ENCODE assay signal across 22 cellular contexts in genomic region chr2:207269021-207269420, GRCh38.
A peak's percentile ranks its signal among the peaks of the same experiment; 100 is the strongest.
DNase-seq lines count a peak whose midpoint lies in the region; ATAC-seq, FAIRE-seq and TF ChIP-seq lines count a peak whose summit lies in the region.
"Had no signal": no experiment of that assay in that cellular context is flagged by ENCODE, and none has a peak within 500 bp of the region (broad histone marks: within the 10 kb centered on the region; RNA-seq: fewer than 3 reads in every experiment).

No MANE protein-coding gene starts in this region.

- no peaks in the 10 kb centered on the region for H3K9me3 ChIP-seq in A549
- no peaks in the 10 kb centered on the region for H3K9me3 ChIP-seq in PC-3 (ENCODE audit: low read length)
- H3K9me3 ChIP-seq in prostate gland: no peaks in the 10 kb centered on the region
- H3K9me3 ChIP-seq in trophoblast cell (ENCODE audit: insufficient read depth, low read depth, low read length): no peaks in the 10 kb centered on the region

- CTCF ChIA-PET in A549 (lab: Yijun Ruan, JAX) (interaction anchor here (0.6 to 0.8 kb wide), 2 partner anchors 196 to 354 kb away, joined by 3 read pairs; no protein-coding TSS in a partner anchor), PC-3 (lab: Charles Lee) (no interaction called here)

- no peak overlapping the region for H2BK5ac ChIP-seq in trophoblast cell (ENCODE audit: low read depth, low read length, poor library complexity)

- no peak overlapping the region for H3K4ac ChIP-seq in trophoblast cell (ENCODE audit: low read depth, low read length)

- H3K9me3 Mint-ChIP-seq in nephron progenitor cell: peaks cover 3% of the 10 kb centered on the region
- H3K9me3 Mint-ChIP-seq: CD14-positive monocyte; CD4-positive, alpha-beta memory T cell; HFFc6 had no signal

- no peak overlapping the region for H3K18ac ChIP-seq in trophoblast cell (ENCODE audit: low read length)

- H3K27ac ChIP-seq in A549: 0 out of 6 replicates have a peak overlapping the region, but pooled peaks of 1 of the 2 experiments have one; percentile 15
- H3K27ac ChIP-seq in PC-3 (ENCODE audit: low read length): no peak overlapping the region
- H3K27ac ChIP-seq in prostate gland: peak overlapping the region; percentile 1 to 65
- no peak overlapping the region for H3K27ac ChIP-seq in trophoblast cell (ENCODE audit: low read depth, low read length)
- H3K27ac ChIP-seq: HL-60 had no signal

- no peaks in the 10 kb centered on the region for H3K36me3 ChIP-seq in PC-3 (ENCODE audit: low read depth, low read length)
- no peaks in the 10 kb centered on the region for H3K36me3 ChIP-seq in prostate gland
- H3K36me3 ChIP-seq in trophoblast cell (ENCODE audit: control insufficient read depth in 1 of 2, insufficient read depth in 2 of 2, low read length in 2 of 2): no peaks in the 10 kb centered on the region

- TF ChIP-seq EP300 in A549 (IDR thresholded peaks at IDR 0.05): no peak

- no peaks in the 10 kb centered on the region for H4K20me1 ChIP-seq in PC-3 (ENCODE audit: low read length)

- no peak overlapping the region for H3K14ac ChIP-seq in trophoblast cell (ENCODE audit: low read length)

- no peak overlapping the region for H2BK120ac ChIP-seq in trophoblast cell (ENCODE audit: insufficient read depth, low read length, poor library complexity)

- peak overlapping the region; percentile 24 for H3K4me2 ChIP-seq in A549
- no peak overlapping the region for H3K4me2 ChIP-seq in PC-3 (ENCODE audit: low read length)
- H3K4me2 ChIP-seq in trophoblast cell (ENCODE audit: low read length): no peak overlapping the region

- TF ChIP-seq CTCF in A549 (IDR thresholded peaks at IDR 0.05) (no peak), PC-3 (conservative IDR thresholded peaks at IDR 0.05; ENCODE audit: low read depth, low read length) (no peak), prostate gland (IDR thresholded peaks at IDR 0.05) (no peak), nephron progenitor cell (IDR thresholded peaks at IDR 0.05) (no peak)

- peak; percentile 7 to 24 for DNase-seq in NCI-H526 (lab: John Stamatoyannopoulos, UW)
- DNase-seq in NCI-H526 treated with DMSO at 0.1 percent for 48 hours (lab: John Stamatoyannopoulos, UW): no peak
- DNase-seq in A549 (ENCODE audit: low read depth in 1 of 2, low spot score in 1 of 2): no peak
- peak; percentile 22 for DNase-seq in PC-3
- peak; percentile 28 for DNase-seq in prostate gland (ENCODE audit: low spot score)
- no peak for DNase-seq in nephron progenitor cell
- DNase-seq in trophoblast cell: no peak
- DNase-seq: AML-193; CD4-positive, alpha-beta memory T cell; DMS153; DND-41; EL; GOT3; H7; HFFc6; IMR-90 had no signal

- no peak overlapping the region for H4K91ac ChIP-seq in trophoblast cell (ENCODE audit: low read depth, low read length)

- H3K23ac ChIP-seq in trophoblast cell (ENCODE audit: low read length): no peak overlapping the region

- intact Hi-C loops in PC-3 (cut with micrococcal nuclease) (no loop called here), prostate gland (cut with DNase I) (no loop called here)

- POLR2A ChIA-PET in A549 (lab: Yijun Ruan, JAX) (no interaction called here), PC-3 (lab: Charles Lee; ENCODE audit: unreplicated experiment) (no interaction called here)

- H2BK12ac ChIP-seq in trophoblast cell (ENCODE audit: low read length): no peak overlapping the region

- no peaks in the 10 kb centered on the region for H3K36me3 Mint-ChIP-seq in nephron progenitor cell (ENCODE audit: low read depth)
- H3K36me3 Mint-ChIP-seq: CD14-positive monocyte; CD4-positive, alpha-beta memory T cell had no signal

- no peak overlapping the region for H2AFZ ChIP-seq in PC-3 (ENCODE audit: low read length)
- no peak overlapping the region for H2AFZ ChIP-seq in trophoblast cell (ENCODE audit: insufficient read depth, low read length, poor library complexity)

- H3K4me1 ChIP-seq in A549 (peaks cover 10% of the 10 kb centered on the region; the same call in 2 of the 3 replicates), PC-3 (ENCODE audit: insufficient read depth, low read length) (peaks cover 15% of the 10 kb centered on the region), prostate gland (replicated peaks) (no peaks in the 10 kb centered on the region), trophoblast cell (ENCODE audit: control insufficient read depth in 1 of 2, insufficient read depth in 2 of 2, low read length in 2 of 2) (no peaks in the 10 kb centered on the region)

- H3K4me1 Mint-ChIP-seq in nephron progenitor cell: peaks cover 4% of the 10 kb centered on the region
- H3K4me1 Mint-ChIP-seq: CD4-positive, alpha-beta memory T cell had no signal

- H4K12ac ChIP-seq in trophoblast cell (ENCODE audit: low read depth, low read length): no peak overlapping the region

- peak; percentile 13 for FAIRE-seq in A549 (lab: Jason Lieb, UNC)
- FAIRE-seq: A204.1, GM12878, K562 had no signal

- no peaks in the 10 kb centered on the region for H3K9me2 ChIP-seq in PC-3 (replicated peaks; ENCODE audit: low read length)

- no peak overlapping the region for H3K4me3 Mint-ChIP-seq in nephron progenitor cell
- H3K4me3 Mint-ChIP-seq: CD14-positive monocyte; CD4-positive, alpha-beta memory T cell; HFFc6 had no signal

- H2AK5ac ChIP-seq in trophoblast cell (ENCODE audit: low read length): no peak overlapping the region

- BruUV-seq in PC-3 (replicated peaks; lab: Mats Ljungman, UMichigan): no TSS peak

- peaks cover 6% of the 10 kb centered on the region for H3K27me3 Mint-ChIP-seq in nephron progenitor cell (ENCODE audit: low read depth, poor library complexity)
- H3K27me3 Mint-ChIP-seq: CD4-positive, alpha-beta memory T cell had no signal

- H3K27ac Mint-ChIP-seq in nephron progenitor cell: no peak overlapping the region
- H3K27ac Mint-ChIP-seq: CD14-positive monocyte; CD4-positive, alpha-beta memory T cell; HFFc6 had no signal

- H3K79me2 ChIP-seq in PC-3 (ENCODE audit: low read length) (no peaks in the 10 kb centered on the region), trophoblast cell (ENCODE audit: control insufficient read depth, insufficient read depth, low read length, poor library complexity) (no peaks in the 10 kb centered on the region)

- H4K8ac ChIP-seq in trophoblast cell (ENCODE audit: low read depth, low read length): no peak overlapping the region

- no peak overlapping the region for H3K4me3 ChIP-seq in A549
- no peak overlapping the region for H3K4me3 ChIP-seq in PC-3 (ENCODE audit: low read length)
- H3K4me3 ChIP-seq in prostate gland: no peak overlapping the region
- no peak overlapping the region for H3K4me3 ChIP-seq in trophoblast cell (ENCODE audit: low read depth, low read length)
- H3K4me3 ChIP-seq: GM12878, K562 had no signal

- no peak for TF ChIP-seq RAD21 in A549 (conservative IDR thresholded peaks at IDR 0.05 in 1 of 2, IDR thresholded peaks at IDR 0.05 in 1 of 2)

- H3K79me1 ChIP-seq in trophoblast cell (ENCODE audit: low read length): no peaks in the 10 kb centered on the region

- no peak overlapping the region for H3K9ac ChIP-seq in PC-3 (ENCODE audit: low read length)
- no peak overlapping the region for H3K9ac ChIP-seq in trophoblast cell (ENCODE audit: low read length)

- 18% methylated on average over 2 of the region's 2 CpGs for WGBS in A549 (ENCODE audit: missing lambda C conversion rate)
- WGBS in prostate gland: 43% methylated on average over 2 of the region's 2 CpGs
- whole genome bisulfite sequencing in trophoblast cell (ENCODE audit: extremely low coverage, insufficient coverage, insufficient read length): no CpG with 5 or more reads among the region's 2 CpGs

- TF ChIP-seq POLR2A in A549 (IDR thresholded peaks at IDR 0.05; ENCODE audit: low read length) (no peak), prostate gland (IDR thresholded peaks at IDR 0.05) (no peak)

- ATAC-seq in A549 (peak in 1 of 2 experiments; percentile 43; a peak in 1 of 6 replicates), PC-3 (peak; percentile 85)
- ATAC-seq: GM12878, HCT116, K562 had no signal

- no peaks in the 10 kb centered on the region for H3K27me3 ChIP-seq in PC-3 (ENCODE audit: low read length)
- H3K27me3 ChIP-seq in prostate gland (replicated peaks; ENCODE audit: insufficient read depth): no peaks in the 10 kb centered on the region
- H3K27me3 ChIP-seq in trophoblast cell (ENCODE audit: insufficient read depth, low read length): no peaks in the 10 kb centered on the region

- H3F3A ChIP-seq in PC-3 (ENCODE audit: low read length, unreplicated experiment): no peaks in the 10 kb centered on the region

TF ChIP-seq in A549, 52 proteins besides CTCF, POLR2A, EP300 and RAD21:
- TF ChIP-seq HOXB5 (CRISPR knock-in tag; IDR thresholded peaks at IDR 0.05) (no peak), ZSCAN20 (CRISPR knock-in tag; IDR thresholded peaks at IDR 0.05) (no peak), MYC (IDR thresholded peaks at IDR 0.05; ENCODE audit: borderline replicate concordance, low read length) (no peak), TP53 (CRISPR knock-in tag; IDR thresholded peaks at IDR 0.05) (no peak), ZFP36 (IDR thresholded peaks at IDR 0.05; ENCODE audit: borderline replicate concordance, partially characterized antibody) (no peak), MAZ (IDR thresholded peaks at IDR 0.05; ENCODE audit: borderline replicate concordance, low read depth, low read length) (no peak), CHD4 (IDR thresholded peaks at IDR 0.05; ENCODE audit: borderline replicate concordance) (no peak), JUNB (IDR thresholded peaks at IDR 0.05) (no peak), GATA3 (IDR thresholded peaks at IDR 0.05; ENCODE audit: borderline replicate concordance) (no peak)
- TF ChIP-seq, protein P1, sequence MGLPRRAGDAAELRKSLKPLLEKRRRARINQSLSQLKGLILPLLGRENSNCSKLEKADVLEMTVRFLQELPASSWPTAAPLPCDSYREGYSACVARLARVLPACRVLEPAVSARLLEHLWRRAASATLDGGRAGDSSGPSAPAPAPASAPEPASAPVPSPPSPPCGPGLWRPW (IDR thresholded peaks at IDR 0.05): no peak
TF ChIP-seq in A549: peak in this region for 0.

Comparison
In these comparisons a context has a peak if more than half of its experiments do, and no peak if none do; other contexts are left out.
1. DNase-seq: peak in NCI-H526 (2 of 2), PC-3 (single experiment) and prostate gland (single experiment); none in NCI-H526 treated with DMSO at 0.1 percent for 48 hours (single experiment), A549 (0 of 2), nephron progenitor cell (single experiment) and trophoblast cell (0 of 2).
2. H3K27ac ChIP-seq: peak in prostate gland (2 of 2); none in PC-3 (single experiment) and trophoblast cell (single experiment).